Comparison of ENCODE assay signal across 22 cellular contexts in genomic region chrX:154022716-154023115, GRCh38. TPM values are rescaled to one million over a fixed set of nuclear protein-coding genes. Genes with fewer than 3 reads are reported as not detected.
A peak's percentile ranks its signal among the peaks of the same experiment; 100 is the strongest.
DNase-seq lines count a peak whose midpoint lies in the region; ATAC-seq and TF ChIP-seq lines count a peak whose summit lies in the region.
"Had no signal": no experiment of that assay in that cellular context is flagged by ENCODE, and none has a peak within 500 bp of the region (broad histone marks: within the 10 kb centered on the region; RNA-seq: fewer than 3 reads in every experiment).

No MANE protein-coding gene starts in this region.

- H3K27ac Mint-ChIP-seq in activated T-cell treated with anti-CD3 and anti-CD28 coated beads, Interleukin-2, amount 50 U/mL, for 72 hours: peak overlapping the region; percentile 30
- H3K27ac Mint-ChIP-seq in activated T-helper 17 cell treated with anti-CD3 and anti-CD28 coated beads, Interleukin-2, amount 50 U/mL, for 72 hours: peak overlapping the region; percentile 15
- H3K27ac Mint-ChIP-seq in glutamatergic neuron (ENCODE audit: unreplicated experiment) (no peak overlapping the region), type B pancreatic cell (peak overlapping the region; percentile 0)

- H3K4me1 Mint-ChIP-seq in activated T-cell treated with anti-CD3 and anti-CD28 coated beads, Interleukin-2, amount 50 U/mL, for 72 hours (ENCODE audit: low read depth): peaks cover 11% of the 10 kb centered on the region
- no peaks in the 10 kb centered on the region for H3K4me1 Mint-ChIP-seq in activated T-helper 17 cell treated with anti-CD3 and anti-CD28 coated beads, Interleukin-2, amount 50 U/mL, for 72 hours
- peaks cover 17% of the 10 kb centered on the region for H3K4me1 Mint-ChIP-seq in glutamatergic neuron (ENCODE audit: low read depth, unreplicated experiment)
- H3K4me1 Mint-ChIP-seq in type B pancreatic cell (ENCODE audit: unreplicated experiment): peaks cover 20% of the 10 kb centered on the region

- H3K4me3 ChIP-seq in coronary artery: no peak overlapping the region
- H3K4me3 ChIP-seq: GM12878, mucosa of descending colon, psoas muscle, stomach, tibial nerve had no signal

- H3K27me3 Mint-ChIP-seq in activated T-cell treated with anti-CD3 and anti-CD28 coated beads, Interleukin-2, amount 50 U/mL, for 72 hours (ENCODE audit: low read depth): no peaks in the 10 kb centered on the region
- H3K27me3 Mint-ChIP-seq in activated T-helper 17 cell treated with anti-CD3 and anti-CD28 coated beads, Interleukin-2, amount 50 U/mL, for 72 hours: no peaks in the 10 kb centered on the region
- peaks cover 5% of the 10 kb centered on the region for H3K27me3 Mint-ChIP-seq in glutamatergic neuron (ENCODE audit: unreplicated experiment)
- no peaks in the 10 kb centered on the region for H3K27me3 Mint-ChIP-seq in type B pancreatic cell
- H3K27me3 Mint-ChIP-seq: activated CD4-positive, alpha-beta T cell treated with anti-CD3 and anti-CD28 coated beads, Interleukin-2, amount 10 ng/mL, durations not matched to agents 7 days and 5 days; B cell had no signal

- H3K4me3 Mint-ChIP-seq in activated T-cell treated with anti-CD3 and anti-CD28 coated beads, Interleukin-2, amount 50 U/mL, for 72 hours: no peak overlapping the region
- H3K4me3 Mint-ChIP-seq in activated T-helper 17 cell treated with anti-CD3 and anti-CD28 coated beads, Interleukin-2, amount 50 U/mL, for 72 hours: no peak overlapping the region
- H3K4me3 Mint-ChIP-seq in glutamatergic neuron (ENCODE audit: unreplicated experiment) (peak overlapping the region; percentile 47), type B pancreatic cell (peak overlapping the region; percentile 49)
- H3K4me3 Mint-ChIP-seq: activated CD4-positive, alpha-beta T cell treated with anti-CD3 and anti-CD28 coated beads, Interleukin-2, amount 10 ng/mL, durations not matched to agents 7 days and 5 days; B cell; T-helper 2 cell treated with Interferon-gamma antibody and Interleukin-4, amounts not matched to agents 5 μg/mL and 100 μg/mL, for 36 hours had no signal

- no peak for DNase-seq in activated T-cell treated with anti-CD3 and anti-CD28 coated beads, Interleukin-2, amount 50 U/mL, for 72 hours
- no peak for DNase-seq in activated T-cell treated with anti-CD3 and anti-CD28 coated beads for 4 hours
- DNase-seq in glutamatergic neuron: no peak
- DNase-seq in type B pancreatic cell (ENCODE audit: extremely low spot score, unreplicated experiment): no peak
- no peak for DNase-seq in coronary artery (ENCODE audit: low spot score)
- DNase-seq in mesenteric fat pad (ENCODE audit: low spot score): no peak
- DNase-seq: activated CD4-positive, alpha-beta T cell treated with anti-CD3 and anti-CD28 coated beads, Interleukin-2, amount 10 ng/mL, durations not matched to agents 7 days and 5 days; activated effector memory CD4-positive, alpha-beta T cell treated with Interleukin-2 at 50 U/mL for 16 hours; brain microvascular endothelial cell; NCI-H1048; NCI-H187; SK-N-SH; stomach; WERI-Rb-1 had no signal

- no peak overlapping the region for H3K27ac ChIP-seq in coronary artery
- H3K27ac ChIP-seq: brain microvascular endothelial cell, psoas muscle, WERI-Rb-1 had no signal

- H3K9me3 Mint-ChIP-seq in activated T-cell treated with anti-CD3 and anti-CD28 coated beads, Interleukin-2, amount 50 U/mL, for 72 hours: no peaks in the 10 kb centered on the region
- H3K9me3 Mint-ChIP-seq in activated T-helper 17 cell treated with anti-CD3 and anti-CD28 coated beads, Interleukin-2, amount 50 U/mL, for 72 hours: no peaks in the 10 kb centered on the region
- peaks cover 3% of the 10 kb centered on the region for H3K9me3 Mint-ChIP-seq in glutamatergic neuron (ENCODE audit: unreplicated experiment)
- H3K9me3 Mint-ChIP-seq in type B pancreatic cell: no peaks in the 10 kb centered on the region
- H3K9me3 Mint-ChIP-seq: activated CD4-positive, alpha-beta T cell treated with anti-CD3 and anti-CD28 coated beads, Interleukin-2, amount 10 ng/mL, durations not matched to agents 7 days and 5 days; T-helper 2 cell treated with Interferon-gamma antibody and Interleukin-4, amounts not matched to agents 5 μg/mL and 100 μg/mL, for 36 hours had no signal

- ATAC-seq in activated T-cell treated with anti-CD3 and anti-CD28 coated beads, Interleukin-2, amount 50 U/mL, for 72 hours (replicated peaks in 1 of 2): no peak
- ATAC-seq in activated T-helper 17 cell treated with anti-CD3 and anti-CD28 coated beads, Interleukin-2, amount 50 U/mL, for 72 hours (replicated peaks): no peak
- no peak for ATAC-seq in GM21526 (IDR thresholded peaks at IDR 0.05; ENCODE audit: low FRiP score, unreplicated experiment)
- ATAC-seq: GM12878, mucosa of descending colon had no signal

- peaks cover 0 to 3% of the 10 kb centered on the region in 2 donors for H3K36me3 Mint-ChIP-seq in activated T-cell treated with anti-CD3 and anti-CD28 coated beads, Interleukin-2, amount 50 U/mL, for 72 hours (ENCODE audit: insufficient read depth in 2 of 2)
- H3K36me3 Mint-ChIP-seq in activated T-helper 17 cell treated with anti-CD3 and anti-CD28 coated beads, Interleukin-2, amount 50 U/mL, for 72 hours (ENCODE audit: low read depth): peaks cover 30% of the 10 kb centered on the region
- H3K36me3 Mint-ChIP-seq in glutamatergic neuron (ENCODE audit: unreplicated experiment) (no peaks in the 10 kb centered on the region), type B pancreatic cell (no peaks in the 10 kb centered on the region)

- TF ChIP-seq CTCF in glutamatergic neuron (IDR thresholded peaks at IDR 0.05; ENCODE audit: partially characterized antibody, unreplicated experiment): no peak
- no peak for TF ChIP-seq CTCF in type B pancreatic cell (conservative IDR thresholded peaks at IDR 0.05)
- no peak for TF ChIP-seq CTCF in coronary artery (IDR thresholded peaks at IDR 0.05)

RNA-seq across cellular contexts. Expression of gene IRAK1, which starts 3.0 kb away (rescaled TPM):
- 100 to 1,000 TPM; 131 to 150 TPM for total RNA-seq in activated T-cell treated with anti-CD3 and anti-CD28 coated beads, Interleukin-2, amount 50 U/mL, for 72 hours
- total RNA-seq in activated T-helper 17 cell treated with anti-CD3 and anti-CD28 coated beads, Interleukin-2, amount 50 U/mL, for 72 hours: 100 to 1,000 TPM; 113 to 224 TPM
- total RNA-seq in glutamatergic neuron (ENCODE audit: unreplicated experiment) (60.3 TPM), type B pancreatic cell (ENCODE audit: low replicate concordance) (83.8 and 86.1 TPM in 2 replicates), mesenteric fat pad (167 TPM)

RNA-seq across cellular contexts. Expression of gene TMEM187, which starts 50.2 kb away (rescaled TPM):
- 1 to 10 TPM; 9.1 to 9.8 TPM for total RNA-seq in activated T-cell treated with anti-CD3 and anti-CD28 coated beads, Interleukin-2, amount 50 U/mL, for 72 hours
- total RNA-seq in activated T-helper 17 cell treated with anti-CD3 and anti-CD28 coated beads, Interleukin-2, amount 50 U/mL, for 72 hours: 1 to 10 TPM; 7.1 to 7.8 TPM
- total RNA-seq in glutamatergic neuron (ENCODE audit: unreplicated experiment) (6.7 TPM), type B pancreatic cell (ENCODE audit: low replicate concordance) (14.4 and 15.2 TPM in 2 replicates), mesenteric fat pad (8.7 TPM)

RNA-seq across cellular contexts. Expression of gene HCFC1, which starts 51.1 kb away (rescaled TPM):
- total RNA-seq in activated T-cell treated with anti-CD3 and anti-CD28 coated beads, Interleukin-2, amount 50 U/mL, for 72 hours: 10 to 100 TPM; 59.3 to 65.8 TPM
- total RNA-seq in activated T-helper 17 cell treated with anti-CD3 and anti-CD28 coated beads, Interleukin-2, amount 50 U/mL, for 72 hours: 100 to 1,000 TPM in 1 of 2 donors, 10 to 100 TPM in 1; 85.5 to 134 TPM
- total RNA-seq in glutamatergic neuron (ENCODE audit: unreplicated experiment): 84.0 TPM
- 81.2 and 98.0 TPM in 2 replicates for total RNA-seq in type B pancreatic cell (ENCODE audit: low replicate concordance)
- 45.3 TPM for total RNA-seq in mesenteric fat pad

Comparison
In these comparisons a context has a peak if more than half of its experiments do, and no peak if none do; other contexts are left out.
1. H3K4me3 Mint-ChIP-seq: peak in glutamatergic neuron (single experiment) and type B pancreatic cell (single experiment); none in activated T-cell treated with anti-CD3 and anti-CD28 coated beads, Interleukin-2, amount 50 U/mL, for 72 hours (0 of 2) and activated T-helper 17 cell treated with anti-CD3 and anti-CD28 coated beads, Interleukin-2, amount 50 U/mL, for 72 hours (single experiment).